7 cellular contexts compared by ENCODE assay signal in genomic region chr16:89721644-89722391, GRCh38. TPM values are rescaled to one million over a fixed set of nuclear protein-coding genes. Genes with fewer than 3 reads are reported as not detected.
DNase-seq lines count a peak whose midpoint lies in the region; ATAC-seq and TF ChIP-seq lines count a peak whose summit lies in the region.

No MANE protein-coding gene starts in this region.

- H3K36me3 Mint-ChIP-seq in naive thymus-derived CD8-positive, alpha-beta T cell = peaks cover 5 to 36% (median 10%) of the 10 kb centered on the region in 3 donors

- H3K9me3 Mint-ChIP-seq in naive thymus-derived CD8-positive, alpha-beta T cell = no peaks in the 10 kb centered on the region

- DNase-seq in NOMO-1 treated with dmso at 0.1 percent for 144 hours (lab: John Stamatoyannopoulos, UW; ENCODE audit: unreplicated experiment) (peak; percentile 63), activated T-cell treated with anti-CD3 and anti-CD28 coated beads for 24 hours (ENCODE audit: low read depth) (peak; percentile 78)
- DNase-seq in naive thymus-derived CD8-positive, alpha-beta T cell = peak; percentile 82 to 95 (median 91)

- peak; percentile 38 for TF ChIP-seq POLR2A in GM18505 (IDR thresholded peaks at IDR 0.05; ENCODE audit: borderline replicate concordance, extremely low read depth, insufficient read depth, insufficient read length)

- H3K4me3 Mint-ChIP-seq in naive thymus-derived CD8-positive, alpha-beta T cell = peak overlapping the region; percentile 95 to 100 (median 97)

- peak overlapping the region; percentile 80 for H3K27ac ChIP-seq in subcutaneous abdominal adipose tissue (ENCODE audit: low read depth, low read length)

- no peaks in the 10 kb centered on the region for H3K27me3 Mint-ChIP-seq in naive thymus-derived CD8-positive, alpha-beta T cell

- POLR2A ChIA-PET in naive thymus-derived CD8-positive, alpha-beta T cell (lab: Charles Lee) = interaction anchor here (2.6 to 13.7 kb wide), 8 partner anchors 14 to 151 kb away, joined by 10 to 262 read pairs (median 28); partner anchors contain the start of genes CDK10, SPATA2L and TCF25

- peaks cover 5 to 47% (median 30%) of the 10 kb centered on the region in 5 donors for H3K4me1 ChIP-seq in subcutaneous abdominal adipose tissue (ENCODE audit: control insufficient read depth in 5 of 5, insufficient read depth in 5 of 5, low read length in 5 of 5)

- peak overlapping the region in 4 of 5 donors; percentile 67 to 92 (median 78) for H3K4me3 ChIP-seq in subcutaneous abdominal adipose tissue (ENCODE audit: low read depth in 1 of 5, low read length in 5 of 5)

- H3K36me3 ChIP-seq in subcutaneous abdominal adipose tissue (ENCODE audit: control insufficient read depth in 5 of 5, insufficient read depth in 5 of 5, low read length in 5 of 5) = peaks cover 0 to 23% (median 16%) of the 10 kb centered on the region in 5 donors

- H3K27me3 ChIP-seq in subcutaneous abdominal adipose tissue (ENCODE audit: control insufficient read depth in 5 of 5, insufficient read depth in 4 of 5, low read length in 5 of 5) = no peaks in the 10 kb centered on the region

- peaks cover 11 to 51% (median 35%) of the 10 kb centered on the region in 4 donors for H3K4me1 Mint-ChIP-seq in naive thymus-derived CD8-positive, alpha-beta T cell

- H3K9me3 ChIP-seq in subcutaneous abdominal adipose tissue (ENCODE audit: control insufficient read depth in 5 of 5, low read length in 5 of 5) = no peaks in the 10 kb centered on the region

- H3K9ac ChIP-seq in subcutaneous abdominal adipose tissue (ENCODE audit: low read length in 5 of 5) = peak overlapping the region in 4 of 5 donors; percentile 41 to 77 (median 71)

- ATAC-seq in GM18505 (IDR thresholded peaks at IDR 0.05; ENCODE audit: unreplicated experiment) = peak; percentile 22
- ATAC-seq in HG02623 (IDR thresholded peaks at IDR 0.05; ENCODE audit: unreplicated experiment) = peak; percentile 27
- peak; percentile 20 for ATAC-seq in esophagus mucosa
- peak; percentile 59 to 63 for ATAC-seq in naive thymus-derived CD8-positive, alpha-beta T cell

- H3K27ac Mint-ChIP-seq in naive thymus-derived CD8-positive, alpha-beta T cell = peak overlapping the region; percentile 92 to 99 (median 98)

RNA-seq across cellular contexts. Expression of gene ZNF276, which starts 0.5 kb away (rescaled TPM):
- 22.0 TPM for total RNA-seq in esophagus mucosa
- total RNA-seq in naive thymus-derived CD8-positive, alpha-beta T cell = 100 to 1,000 TPM; 168 to 171 TPM
- polyA plus RNA-seq in naive thymus-derived CD8-positive, alpha-beta T cell = 10 to 100 TPM; 15.0 to 56.0 (median 19.6) TPM

RNA-seq across cellular contexts. Expression of gene VPS9D1, which starts 1.1 kb away (rescaled TPM):
- total RNA-seq in esophagus mucosa = 21.0 TPM
- 10 to 100 TPM; 16.5 to 17.0 TPM for total RNA-seq in naive thymus-derived CD8-positive, alpha-beta T cell
- polyA plus RNA-seq in naive thymus-derived CD8-positive, alpha-beta T cell = 1 to 10 TPM in 1 of 3 donors, under 1 TPM in 2; 0.53 to 1.3 (median 0.91) TPM

RNA-seq across cellular contexts. Expression of gene SPATA2L, which starts 20.3 kb away (rescaled TPM):
- total RNA-seq in esophagus mucosa = 6.0 TPM
- 1 to 10 TPM; 6.9 to 8.1 TPM for total RNA-seq in naive thymus-derived CD8-positive, alpha-beta T cell
- 1 to 10 TPM; 3.5 to 6.4 (median 5.4) TPM for polyA plus RNA-seq in naive thymus-derived CD8-positive, alpha-beta T cell

RNA-seq across cellular contexts. Expression of gene CDK10, which starts 35.3 kb away (rescaled TPM):
- total RNA-seq in esophagus mucosa = 37.3 TPM
- 100 to 1,000 TPM; 129 to 135 TPM for total RNA-seq in naive thymus-derived CD8-positive, alpha-beta T cell
- 10 to 100 TPM; 25.4 to 63.3 (median 27.3) TPM for polyA plus RNA-seq in naive thymus-derived CD8-positive, alpha-beta T cell

Comparison
In these comparisons a context has a peak if more than half of its experiments do, and no peak if none do; other contexts are left out.
1. Peak in every context shown above with its lines: DNase-seq, ATAC-seq, H3K4me3 ChIP-seq and H3K27ac ChIP-seq.